In the genomic region with DNA sequence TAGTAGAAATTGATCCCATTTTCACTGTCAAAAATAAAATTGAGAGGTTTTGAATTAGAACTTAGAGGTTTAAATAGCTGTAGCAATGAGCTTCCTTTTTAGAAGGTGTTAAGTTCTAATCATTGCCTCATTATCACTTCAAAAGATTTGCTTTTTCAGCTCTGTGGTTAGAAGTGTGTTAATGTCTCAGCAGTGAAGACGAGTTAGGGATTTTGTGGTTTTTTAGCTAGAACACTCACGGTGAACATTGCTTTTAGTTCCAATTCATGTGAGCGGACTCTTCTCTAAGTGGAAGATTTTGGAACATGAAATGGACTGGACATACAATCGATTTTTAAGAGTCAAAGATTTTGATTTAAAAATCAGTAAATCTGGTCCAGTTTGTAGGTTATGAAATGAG, we compare ENCODE assay signal across 1 cellular context.
TF ChIP-seq lines count a peak whose summit lies in the region.

No MANE protein-coding gene starts in this region.

TF ChIP-seq in GM12878, 131 proteins besides CTCF, POLR2A, EP300 and RAD21 (continues in another document):
- TF ChIP-seq IRF4 (IDR thresholded peaks at IDR 0.05; ENCODE audit: low read depth, low read length) (no peak), MXI1 (IDR thresholded peaks at IDR 0.05; ENCODE audit: low read depth, low read length) (peak; percentile 48; the same call in 1 of the 2 replicates), BCL11A (IDR thresholded peaks at IDR 0.05; ENCODE audit: low read depth, low read length) (0 out of 2 replicates have a peak, but pooled peaks have one; percentile 8), TAF1 (IDR thresholded peaks at IDR 0.05; ENCODE audit: borderline replicate concordance, low read depth, low read length) (no peak), IKZF1 (conservative IDR thresholded peaks at IDR 0.05) (peak; percentile 70), JUNB (IDR thresholded peaks at IDR 0.05) (no peak), WRNIP1 (IDR thresholded peaks at IDR 0.05; ENCODE audit: borderline replicate concordance, low read depth, low read length) (no peak), DPF2 (IDR thresholded peaks at IDR 0.05) (peak; percentile 86), KDM1A (IDR thresholded peaks at IDR 0.05; ENCODE audit: borderline replicate concordance) (no peak), SIX5 (IDR thresholded peaks at IDR 0.05; ENCODE audit: low read depth, low read length, severe bottlenecking) (no peak), FOXM1 (IDR thresholded peaks at IDR 0.05; ENCODE audit: low read depth, low read length) (no peak), NBN (IDR thresholded peaks at IDR 0.05) (peak; percentile 87), MTA2 (IDR thresholded peaks at IDR 0.05; ENCODE audit: low read depth) (peak; percentile 98), MEF2B (IDR thresholded peaks at IDR 0.05; ENCODE audit: partially characterized antibody, poor library complexity, severe bottlenecking) (peak; percentile 76), TCF7 (IDR thresholded peaks at IDR 0.05; ENCODE audit: borderline replicate concordance) (0 out of 2 replicates have a peak, but pooled peaks have one; percentile 69), BHLHE40 (IDR thresholded peaks at IDR 0.05; ENCODE audit: borderline replicate concordance in 1 of 2, low read depth in 2 of 2, low read length in 1 of 2) (peak; percentile 19 to 62; a peak in 2 of 4 replicates), NFIC (IDR thresholded peaks at IDR 0.05; ENCODE audit: low read depth, low read length) (no peak), ZNF24 (IDR thresholded peaks at IDR 0.05) (peak; percentile 70; the same call in 1 of the 2 replicates), ZSCAN29 (IDR thresholded peaks at IDR 0.05) (peak; percentile 79; the same call in 1 of the 2 replicates), RELA (IDR thresholded peaks at IDR 0.05; ENCODE audit: borderline replicate concordance, partially characterized antibody) (no peak), BACH1 (IDR thresholded peaks at IDR 0.05; ENCODE audit: borderline replicate concordance) (no peak; the same call in 1 of the 2 replicates), CUX1 (IDR thresholded peaks at IDR 0.05; ENCODE audit: insufficient replicate concordance, low read depth, low read length) (peak; percentile 47), MTA3 (IDR thresholded peaks at IDR 0.05; ENCODE audit: borderline replicate concordance, low read length) (no peak), BRCA1 (IDR thresholded peaks at IDR 0.05; ENCODE audit: low read depth, low read length) (no peak), BMI1 (IDR thresholded peaks at IDR 0.05; ENCODE audit: borderline replicate concordance) (peak; percentile 73; the same call in 1 of the 2 replicates), EGR1 (IDR thresholded peaks at IDR 0.05; ENCODE audit: borderline replicate concordance in 1 of 2, low read depth in 2 of 2, low read length in 2 of 2) (no peak), MLLT1 (IDR thresholded peaks at IDR 0.05) (peak; percentile 90), ATF7 (IDR thresholded peaks at IDR 0.05; ENCODE audit: low read depth) (peak; percentile 84), MEF2A (IDR thresholded peaks at IDR 0.05; ENCODE audit: insufficient read depth, low read depth, low read length) (no peak), ETV6 (conservative IDR thresholded peaks at IDR 0.05 in 1 of 2, IDR thresholded peaks at IDR 0.05 in 1 of 2; ENCODE audit: borderline replicate concordance in 1 of 2, low read depth in 1 of 2) (peak in 1 of 2 experiments; percentile 43; a peak in 1 of 4 replicates), HDGF (IDR thresholded peaks at IDR 0.05) (no peak), STAT3 (IDR thresholded peaks at IDR 0.05; ENCODE audit: low read depth, low read length) (no peak), NR2C2 (IDR thresholded peaks at IDR 0.05; ENCODE audit: borderline replicate concordance, control insufficient read depth, insufficient read length, low read depth) (no peak), RAD51 (IDR thresholded peaks at IDR 0.05) (peak; percentile 37; the same call in 1 of the 2 replicates), EZH2 (IDR thresholded peaks at IDR 0.05; ENCODE audit: borderline replicate concordance, control insufficient read depth, low read depth, low read length) (no peak), PAX8 (IDR thresholded peaks at IDR 0.05) (0 out of 2 replicates have a peak, but pooled peaks have one; percentile 13), PML (IDR thresholded peaks at IDR 0.05; ENCODE audit: low read length) (no peak)
- TF ChIP-seq, protein P1, sequence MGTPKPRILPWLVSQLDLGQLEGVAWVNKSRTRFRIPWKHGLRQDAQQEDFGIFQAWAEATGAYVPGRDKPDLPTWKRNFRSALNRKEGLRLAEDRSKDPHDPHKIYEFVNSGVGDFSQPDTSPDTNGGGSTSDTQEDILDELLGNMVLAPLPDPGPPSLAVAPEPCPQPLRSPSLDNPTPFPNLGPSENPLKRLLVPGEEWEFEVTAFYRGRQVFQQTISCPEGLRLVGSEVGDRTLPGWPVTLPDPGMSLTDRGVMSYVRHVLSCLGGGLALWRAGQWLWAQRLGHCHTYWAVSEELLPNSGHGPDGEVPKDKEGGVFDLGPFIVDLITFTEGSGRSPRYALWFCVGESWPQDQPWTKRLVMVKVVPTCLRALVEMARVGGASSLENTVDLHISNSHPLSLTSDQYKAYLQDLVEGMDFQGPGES (IDR thresholded peaks at IDR 0.05): no peak
- TF ChIP-seq, protein P2, sequence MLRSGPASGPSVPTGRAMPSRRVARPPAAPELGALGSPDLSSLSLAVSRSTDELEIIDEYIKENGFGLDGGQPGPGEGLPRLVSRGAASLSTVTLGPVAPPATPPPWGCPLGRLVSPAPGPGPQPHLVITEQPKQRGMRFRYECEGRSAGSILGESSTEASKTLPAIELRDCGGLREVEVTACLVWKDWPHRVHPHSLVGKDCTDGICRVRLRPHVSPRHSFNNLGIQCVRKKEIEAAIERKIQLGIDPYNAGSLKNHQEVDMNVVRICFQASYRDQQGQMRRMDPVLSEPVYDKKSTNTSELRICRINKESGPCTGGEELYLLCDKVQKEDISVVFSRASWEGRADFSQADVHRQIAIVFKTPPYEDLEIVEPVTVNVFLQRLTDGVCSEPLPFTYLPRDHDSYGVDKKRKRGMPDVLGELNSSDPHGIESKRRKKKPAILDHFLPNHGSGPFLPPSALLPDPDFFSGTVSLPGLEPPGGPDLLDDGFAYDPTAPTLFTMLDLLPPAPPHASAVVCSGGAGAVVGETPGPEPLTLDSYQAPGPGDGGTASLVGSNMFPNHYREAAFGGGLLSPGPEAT (IDR thresholded peaks at IDR 0.05; ENCODE audit: low read depth): peak; percentile 70
- TF ChIP-seq, protein P3, sequence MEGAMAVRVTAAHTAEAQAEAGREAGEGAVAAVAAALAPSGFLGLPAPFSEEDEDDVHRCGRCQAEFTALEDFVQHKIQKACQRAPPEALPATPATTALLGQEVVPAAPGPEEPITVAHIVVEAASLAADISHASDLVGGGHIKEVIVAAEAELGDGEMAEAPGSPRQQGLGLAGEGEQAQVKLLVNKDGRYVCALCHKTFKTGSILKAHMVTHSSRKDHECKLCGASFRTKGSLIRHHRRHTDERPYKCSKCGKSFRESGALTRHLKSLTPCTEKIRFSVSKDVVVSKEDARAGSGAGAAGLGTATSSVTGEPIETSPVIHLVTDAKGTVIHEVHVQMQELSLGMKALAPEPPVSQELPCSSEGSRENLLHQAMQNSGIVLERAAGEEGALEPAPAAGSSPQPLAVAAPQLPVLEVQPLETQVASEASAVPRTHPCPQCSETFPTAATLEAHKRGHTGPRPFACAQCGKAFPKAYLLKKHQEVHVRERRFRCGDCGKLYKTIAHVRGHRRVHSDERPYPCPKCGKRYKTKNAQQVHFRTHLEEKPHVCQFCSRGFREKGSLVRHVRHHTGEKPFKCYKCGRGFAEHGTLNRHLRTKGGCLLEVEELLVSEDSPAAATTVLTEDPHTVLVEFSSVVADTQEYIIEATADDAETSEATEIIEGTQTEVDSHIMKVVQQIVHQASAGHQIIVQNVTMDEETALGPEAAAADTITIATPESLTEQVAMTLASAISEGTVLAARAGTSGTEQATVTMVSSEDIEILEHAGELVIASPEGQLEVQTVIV (IDR thresholded peaks at IDR 0.05; ENCODE audit: borderline replicate concordance, partially characterized antibody): no peak
- TF ChIP-seq, protein P4, sequence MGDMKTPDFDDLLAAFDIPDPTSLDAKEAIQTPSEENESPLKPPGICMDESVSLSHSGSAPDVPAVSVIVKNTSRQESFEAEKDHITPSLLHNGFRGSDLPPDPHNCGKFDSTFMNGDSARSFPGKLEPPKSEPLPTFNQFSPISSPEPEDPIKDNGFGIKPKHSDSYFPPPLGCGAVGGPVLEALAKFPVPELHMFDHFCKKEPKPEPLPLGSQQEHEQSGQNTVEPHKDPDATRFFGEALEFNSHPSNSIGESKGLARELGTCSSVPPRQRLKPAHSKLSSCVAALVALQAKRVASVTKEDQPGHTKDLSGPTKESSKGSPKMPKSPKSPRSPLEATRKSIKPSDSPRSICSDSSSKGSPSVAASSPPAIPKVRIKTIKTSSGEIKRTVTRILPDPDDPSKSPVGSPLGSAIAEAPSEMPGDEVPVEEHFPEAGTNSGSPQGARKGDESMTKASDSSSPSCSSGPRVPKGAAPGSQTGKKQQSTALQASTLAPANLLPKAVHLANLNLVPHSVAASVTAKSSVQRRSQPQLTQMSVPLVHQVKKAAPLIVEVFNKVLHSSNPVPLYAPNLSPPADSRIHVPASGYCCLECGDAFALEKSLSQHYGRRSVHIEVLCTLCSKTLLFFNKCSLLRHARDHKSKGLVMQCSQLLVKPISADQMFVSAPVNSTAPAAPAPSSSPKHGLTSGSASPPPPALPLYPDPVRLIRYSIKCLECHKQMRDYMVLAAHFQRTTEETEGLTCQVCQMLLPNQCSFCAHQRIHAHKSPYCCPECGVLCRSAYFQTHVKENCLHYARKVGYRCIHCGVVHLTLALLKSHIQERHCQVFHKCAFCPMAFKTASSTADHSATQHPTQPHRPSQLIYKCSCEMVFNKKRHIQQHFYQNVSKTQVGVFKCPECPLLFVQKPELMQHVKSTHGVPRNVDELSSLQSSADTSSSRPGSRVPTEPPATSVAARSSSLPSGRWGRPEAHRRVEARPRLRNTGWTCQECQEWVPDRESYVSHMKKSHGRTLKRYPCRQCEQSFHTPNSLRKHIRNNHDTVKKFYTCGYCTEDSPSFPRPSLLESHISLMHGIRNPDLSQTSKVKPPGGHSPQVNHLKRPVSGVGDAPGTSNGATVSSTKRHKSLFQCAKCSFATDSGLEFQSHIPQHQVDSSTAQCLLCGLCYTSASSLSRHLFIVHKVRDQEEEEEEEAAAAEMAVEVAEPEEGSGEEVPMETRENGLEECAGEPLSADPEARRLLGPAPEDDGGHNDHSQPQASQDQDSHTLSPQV (IDR thresholded peaks at IDR 0.05): 0 out of 2 replicates have a peak, but pooled peaks have one; percentile 76
